ENCODE assay signal across 8 cellular contexts in the genomic region with DNA sequence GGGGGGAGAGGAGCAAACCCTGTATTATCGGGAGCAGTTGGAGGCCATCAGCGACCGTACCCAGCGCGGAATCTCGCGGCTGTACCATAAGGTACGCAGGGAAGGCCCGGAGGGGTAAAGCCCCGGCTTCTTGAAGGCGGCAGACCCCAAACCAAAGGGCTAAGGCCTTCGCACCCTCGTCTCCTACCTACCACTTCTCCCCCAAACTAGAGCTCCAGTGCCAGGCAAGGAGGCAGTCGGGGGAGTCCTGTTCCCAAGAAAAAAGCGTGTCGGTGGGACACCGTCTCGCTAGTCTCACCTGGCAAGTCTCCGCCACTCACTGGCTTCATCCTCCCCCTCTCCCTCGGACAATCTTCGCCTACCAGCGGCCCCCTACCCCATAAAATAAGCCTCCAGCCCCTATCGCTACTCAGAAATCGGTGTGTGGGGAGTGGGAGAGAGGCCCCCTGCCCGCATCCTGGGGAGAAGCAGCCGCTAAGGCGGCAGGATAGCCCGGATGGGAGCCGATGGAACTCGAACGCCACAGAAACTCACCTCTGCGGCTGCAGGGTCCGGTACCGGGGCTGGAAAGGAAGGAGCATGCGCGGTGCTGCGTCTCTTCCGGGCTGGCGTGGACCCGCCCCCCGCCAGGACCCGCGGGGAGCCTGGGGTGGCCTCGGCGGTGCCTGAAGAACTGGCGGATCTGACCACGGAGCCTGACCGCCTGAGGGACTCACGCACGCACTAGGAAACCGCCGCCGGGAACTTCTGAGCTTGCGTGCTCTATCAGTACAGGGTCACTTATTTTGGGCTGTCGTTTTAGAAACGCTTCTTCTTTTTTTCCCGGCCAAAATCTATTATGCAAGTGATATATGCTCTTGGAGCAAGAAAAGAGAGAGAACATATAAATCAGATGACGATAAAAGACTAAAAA. TPM values are rescaled to one million over a fixed set of nuclear protein-coding genes. Genes with fewer than 3 reads are reported as not detected.
DNase-seq lines count a peak whose midpoint lies in the region; ATAC-seq, FAIRE-seq and TF ChIP-seq lines count a peak whose summit lies in the region.

A gene (minus strand): TSS at position 572 of the 913 bp plus-strand sequence. CDS start 848 bp downstream, outside the sequence.

- H3K4me1 ChIP-seq in colonic mucosa = no peaks in the 10 kb centered on the region

- intact Hi-C loops in activated CD4-positive, alpha-beta T cell treated with anti-CD3 and anti-CD28 coated beads, Interleukin-2, amount 10 ng/mL, durations not matched to agents 24 days and 14 days (cut with micrococcal nuclease) = loop anchor here (1.0 kb wide), 1 partner anchor 33 kb away; a partner anchor contains a TSS
- intact Hi-C loops in colonic mucosa (cut with DNase I) = no loop called here

- H3K4me3 Mint-ChIP-seq in activated CD4-positive, alpha-beta T cell treated with anti-CD3 and anti-CD28 coated beads, Interleukin-2, amount 10 ng/mL, durations not matched to agents 24 days and 14 days = peak within 1 kb of the TSS; percentile 99

- H3K27ac Mint-ChIP-seq in activated CD4-positive, alpha-beta T cell treated with anti-CD3 and anti-CD28 coated beads, Interleukin-2, amount 10 ng/mL, durations not matched to agents 24 days and 14 days = peak within 1 kb of the TSS; percentile 99

- no peaks in the 10 kb centered on the region for H3K9me3 Mint-ChIP-seq in activated CD4-positive, alpha-beta T cell treated with anti-CD3 and anti-CD28 coated beads, Interleukin-2, amount 10 ng/mL, durations not matched to agents 24 days and 14 days

- H3K27me3 Mint-ChIP-seq in activated CD4-positive, alpha-beta T cell treated with anti-CD3 and anti-CD28 coated beads, Interleukin-2, amount 10 ng/mL, durations not matched to agents 24 days and 14 days = peaks cover 5% of the 10 kb centered on the region

- no peaks in the 10 kb centered on the region for H3K27me3 ChIP-seq in colonic mucosa

- DNase-seq in AG10803 (ENCODE audit: low read depth) (peak; percentile 90), GM19239 (ENCODE audit: insufficient read length, low spot score) (peak; percentile 94), NCI-H69 (lab: John Stamatoyannopoulos, UW) (peak; percentile 97), colonic mucosa (peak; percentile 94), kidney tubule cell (ENCODE audit: low spot score) (peak; percentile 94)
- DNase-seq in activated CD4-positive, alpha-beta T cell treated with anti-CD3 and anti-CD28 coated beads, Interleukin-2, amount 10 ng/mL, durations not matched to agents 24 days and 14 days = peak; percentile 98
- DNase-seq in stimulated activated CD4-positive, alpha-beta T cell treated with anti-CD3 and anti-CD28 coated beads, Interleukin-1b, Interleukin-23, amount 100 ng/mL, for 1 hour (ENCODE audit: low read depth in 2 of 2) = peak; percentile 79 to 88

- ATAC-seq in HG03460 (IDR thresholded peaks at IDR 0.05; ENCODE audit: unreplicated experiment) = peak; percentile 82

- FAIRE-seq in GM19239 (lab: Jason Lieb, UNC) = peak; percentile 91

- H3K9me3 ChIP-seq in colonic mucosa = no peaks in the 10 kb centered on the region

- peaks cover 17% of the 10 kb centered on the region for H3K4me1 Mint-ChIP-seq in activated CD4-positive, alpha-beta T cell treated with anti-CD3 and anti-CD28 coated beads, Interleukin-2, amount 10 ng/mL, durations not matched to agents 24 days and 14 days

- H3K9ac ChIP-seq in colonic mucosa (ENCODE audit: low read depth in 2 of 2, low read length in 2 of 2) = peak within 1 kb of the TSS; percentile 93

- H3K4me3 ChIP-seq in AG10803 (ENCODE audit: low read length) = peak within 1 kb of the TSS; percentile 99
- H3K4me3 ChIP-seq in colonic mucosa = peak within 1 kb of the TSS; percentile 72

- TF ChIP-seq CTCF in AG10803 (conservative IDR thresholded peaks at IDR 0.05; ENCODE audit: low read length) (no peak), colonic mucosa (IDR thresholded peaks at IDR 0.05) (no peak)

- peaks cover 7% of the 10 kb centered on the region for H3K36me3 ChIP-seq in colonic mucosa

- peak within 1 kb of the TSS; percentile 46 for H3K27ac ChIP-seq in colonic mucosa

- peaks cover 50% of the 10 kb centered on the region for H3K36me3 Mint-ChIP-seq in activated CD4-positive, alpha-beta T cell treated with anti-CD3 and anti-CD28 coated beads, Interleukin-2, amount 10 ng/mL, durations not matched to agents 24 days and 14 days (ENCODE audit: low read depth)

RNA-seq across cellular contexts. Expression of the gene that starts here (rescaled TPM):
- total RNA-seq in activated CD4-positive, alpha-beta T cell treated with anti-CD3 and anti-CD28 coated beads, Interleukin-2, amount 10 ng/mL, durations not matched to agents 24 days and 14 days = 1,681 and 1,689 TPM in 2 replicates
- 1,000 to 10,000 TPM; 1,011 to 1,246 TPM for total RNA-seq in colonic mucosa

Comparison
In these comparisons a context has a peak if more than half of its experiments do, and no peak if none do; other contexts are left out.
1. Peak in every context shown above with its lines: DNase-seq, ATAC-seq, H3K4me3 ChIP-seq and H3K27ac ChIP-seq.